In the genomic region with DNA sequence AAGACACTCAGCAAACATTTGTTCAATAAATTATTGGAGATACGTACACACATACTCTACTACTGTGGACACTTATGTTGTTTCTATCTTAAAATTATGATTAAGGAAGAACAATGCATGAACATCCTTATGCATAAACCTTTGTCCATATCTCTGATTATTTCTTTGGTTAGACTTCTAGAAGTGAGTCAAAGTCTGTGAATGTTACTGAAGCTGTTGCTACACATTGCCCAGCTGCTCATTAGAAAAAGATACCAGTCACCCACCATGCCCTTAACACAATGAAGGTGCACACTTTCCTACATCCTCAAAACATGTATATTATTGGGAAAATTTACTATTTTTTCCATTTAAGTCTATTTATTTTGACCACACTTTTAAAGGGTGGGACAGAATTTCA, we compare ENCODE assay signal across 32 cellular contexts. TPM values are rescaled to one million over a fixed set of nuclear protein-coding genes. Genes with fewer than 3 reads are reported as not detected.
"Had no signal": no experiment of that assay in that cellular context is flagged by ENCODE, and none has a peak within 500 bp of the region (broad histone marks: within the 10 kb centered on the region; RNA-seq: fewer than 3 reads in every experiment).

No MANE protein-coding gene starts in this region.

- H3K9me3 ChIP-seq: colonic mucosa, lower lobe of right lung, ovary, right lobe of liver, testis, upper lobe of left lung had no signal

- H3K4me1 ChIP-seq: colonic mucosa, lower lobe of right lung, psoas muscle, testis had no signal

- H3K4me3 ChIP-seq: colonic mucosa, esophagus muscularis mucosa, heart right ventricle, lower lobe of right lung, ovary, psoas muscle, right lobe of liver, testis, tibial artery, upper lobe of left lung had no signal

- H3K36me3 ChIP-seq: colonic mucosa, esophagus muscularis mucosa, heart right ventricle, lower lobe of right lung, ovary, right lobe of liver, tibial artery, upper lobe of left lung had no signal

- FAIRE-seq: endothelial cell of umbilical vein, urothelium cell line had no signal

- H3K27me3 ChIP-seq: colonic mucosa, heart right ventricle, ovary, right lobe of liver, testis, upper lobe of left lung had no signal

- H3K27ac ChIP-seq: esophagus muscularis mucosa, heart right ventricle, lower lobe of right lung, ovary, psoas muscle, right lobe of liver, testis, tibial artery, upper lobe of left lung had no signal

- ATAC-seq: heart right ventricle; left ventricle myocardium superior; lower lobe of right lung; natural killer cell; psoas muscle; right lobe of liver; stimulated activated effector memory CD8-positive, alpha-beta T cell treated with anti-CD3 and anti-CD28 coated beads, Interleukin-12 subunit alpha, Interleukin-12 subunit beta, amount 100 ng/mL, for 72 hours; stimulated activated naive CD8-positive, alpha-beta T cell treated with anti-CD3 and anti-CD28 coated beads, Interleukin-15, Interleukin-2, amounts not matched to agents 100 U/mL and 50 U/mL, for 24 hours had no signal

- DNase-seq: dermis blood vessel endothelial cell; effector memory CD4-positive, alpha-beta T cell; foreskin melanocyte; glutamatergic neuron; heart right ventricle; hippocampal formation; islet precursor cell; left ventricle myocardium superior; natural killer cell; occipital lobe; ovary; posterior cingulate gyrus; psoas muscle; retina; right lobe of liver; stimulated activated CD4-positive, alpha-beta T cell treated with anti-CD3 and anti-CD28 coated beads, Interleukin-4, amount 100 ng/mL, for 24 hours; stimulated activated naive CD8-positive, alpha-beta T cell treated with anti-CD3 and anti-CD28 coated beads, Interleukin-15, Interleukin-2, amounts not matched to agents 100 U/mL and 50 U/mL, for 24 hours; substantia nigra; testis; tibial artery; upper lobe of left lung had no signal

RNA-seq across cellular contexts. Expression of a gene that starts 1.4 kb away (rescaled TPM):
- total RNA-seq: chondrocyte, dermis blood vessel endothelial cell, endothelial cell of umbilical vein, epithelial cell of proximal tubule, esophagus muscularis mucosa, fibroblast of lung, heart right ventricle, left ventricle myocardium superior, lower lobe of right lung, myocyte, natural killer cell, psoas muscle had no signal
- polyA plus RNA-seq: fibroblast of lung, heart right ventricle, neural cell, ovary had no signal
